Comparison of ENCODE assay signal across 19 cellular contexts in genomic region chrX:261858-262390, GRCh38. TPM values are rescaled to one million over a fixed set of nuclear protein-coding genes. Genes with fewer than 3 reads are reported as not detected.
A peak's percentile ranks its signal among the peaks of the same experiment; 100 is the strongest.
DNase-seq lines count a peak whose midpoint lies in the region; ATAC-seq, FAIRE-seq and TF ChIP-seq lines count a peak whose summit lies in the region.
"Had no signal": no experiment of that assay in that cellular context is flagged by ENCODE, and none has a peak within 500 bp of the region (broad histone marks: within the 10 kb centered on the region; RNA-seq: fewer than 3 reads in every experiment).

No MANE protein-coding gene starts in this region.

- no peak for FAIRE-seq in A549 (lab: Jason Lieb, UNC)

- ATAC-seq in A549, result peak; percentile 52 to 65
- ATAC-seq in HG03139 (IDR thresholded peaks at IDR 0.05; ENCODE audit: unreplicated experiment), result peak; percentile 22
- peak; percentile 12 for ATAC-seq in mucosa of descending colon
- no peak for ATAC-seq in sciatic nerve
- ATAC-seq: natural killer cell treated with Interleukin-12 subunit alpha and Interleukin-12 subunit beta and Interleukin-15 and Interleukin-18, amount 100 ng/mL, for 72 hours; stimulated activated naive CD8-positive, alpha-beta T cell treated with anti-CD3 and anti-CD28 coated beads, Interleukin-15, Interleukin-2, amounts not matched to agents 100 U/mL and 50 U/mL, for 24 hours had no signal

- H3K4me1 ChIP-seq in A549 (peaks cover 64% of the 10 kb centered on the region), mucosa of descending colon (ENCODE audit: low read depth) (peaks cover 8% of the 10 kb centered on the region), esophagus muscularis mucosa (peaks cover 0 to 4% (median 0%) of the 10 kb centered on the region in 4 donors)
- H3K4me1 ChIP-seq: sigmoid colon had no signal

- H3K36me3 Mint-ChIP-seq in chondrocyte (ENCODE audit: low read depth), result no peaks in the 10 kb centered on the region
- H3K36me3 Mint-ChIP-seq: natural killer cell treated with Interleukin-12 subunit alpha and Interleukin-12 subunit beta and Interleukin-15 and Interleukin-18, amount 100 ng/mL, for 72 hours had no signal

- peaks cover 0 to 10% (median 0%) of the 10 kb centered on the region in 4 donors for H3K27me3 ChIP-seq in esophagus muscularis mucosa
- H3K27me3 ChIP-seq: sigmoid colon had no signal

- H3K4me3 Mint-ChIP-seq in chondrocyte (ENCODE audit: unreplicated experiment), result no peak overlapping the region
- H3K4me3 Mint-ChIP-seq: activated T-cell treated with anti-CD3 and anti-CD28 coated beads, Interleukin-2, amount 50 U/mL, for 24 hours; natural killer cell treated with Interleukin-12 subunit alpha and Interleukin-12 subunit beta and Interleukin-15 and Interleukin-18, amount 100 ng/mL, for 72 hours had no signal

- no peak for TF ChIP-seq EP300 in A549 (IDR thresholded peaks at IDR 0.05)
- no peak for TF ChIP-seq EP300 in esophagus muscularis mucosa (IDR thresholded peaks at IDR 0.05)

- H3K4me1 Mint-ChIP-seq in chondrocyte (ENCODE audit: low read depth), result peaks cover 8% of the 10 kb centered on the region

- POLR2A ChIA-PET in A549 (lab: Yijun Ruan, JAX), result no interaction called here

- H3K4me3 ChIP-seq in A549, result peak overlapping the region; percentile 24
- no peak overlapping the region for H3K4me3 ChIP-seq in mucosa of descending colon
- no peak overlapping the region for H3K4me3 ChIP-seq in esophagus muscularis mucosa
- H3K4me3 ChIP-seq: coronary artery, GM23248, sigmoid colon had no signal

- intact Hi-C loops in mucosa of descending colon (cut with DNase I, micrococcal nuclease) (no loop called here), sciatic nerve (cut with DNase I) (no loop called here), esophagus muscularis mucosa (cut with DNase I) (no loop called here)

- H3K27ac ChIP-seq in A549 (peak overlapping the region; percentile 93 to 96), esophagus muscularis mucosa (replicated peaks in 1 of 4) (no peak overlapping the region)
- H3K27ac ChIP-seq: coronary artery, GM23248, heart left ventricle, HL-60, sigmoid colon had no signal

- H3K27ac Mint-ChIP-seq in chondrocyte (ENCODE audit: unreplicated experiment), result no peak overlapping the region
- H3K27ac Mint-ChIP-seq: activated T-cell treated with anti-CD3 and anti-CD28 coated beads, Interleukin-2, amount 50 U/mL, for 24 hours; natural killer cell treated with Interleukin-12 subunit alpha and Interleukin-12 subunit beta and Interleukin-15 and Interleukin-18, amount 100 ng/mL, for 72 hours had no signal

- TF ChIP-seq POLR2A in A549 (IDR thresholded peaks at IDR 0.05; ENCODE audit: low read length) (no peak), esophagus muscularis mucosa (IDR thresholded peaks at IDR 0.05; ENCODE audit: low read depth) (no peak)

- H3K9me3 ChIP-seq in A549 (no peaks in the 10 kb centered on the region), mucosa of descending colon (no peaks in the 10 kb centered on the region), esophagus muscularis mucosa (no peaks in the 10 kb centered on the region)
- H3K9me3 ChIP-seq: heart left ventricle, sigmoid colon had no signal

- CTCF ChIA-PET in A549 (lab: Yijun Ruan, JAX), result no interaction called here

- TF ChIP-seq RAD21 in A549 (conservative IDR thresholded peaks at IDR 0.05 in 1 of 2, IDR thresholded peaks at IDR 0.05 in 1 of 2), result no peak

- H3K9me3 Mint-ChIP-seq in chondrocyte (ENCODE audit: low read depth), result no peaks in the 10 kb centered on the region
- H3K9me3 Mint-ChIP-seq: activated T-cell treated with anti-CD3 and anti-CD28 coated beads, Interleukin-2, amount 50 U/mL, for 24 hours; natural killer cell treated with Interleukin-12 subunit alpha and Interleukin-12 subunit beta and Interleukin-15 and Interleukin-18, amount 100 ng/mL, for 72 hours had no signal

- TF ChIP-seq CTCF in A549 (IDR thresholded peaks at IDR 0.05), result no peak
- TF ChIP-seq CTCF in chondrocyte (IDR thresholded peaks at IDR 0.05), result no peak
- no peak for TF ChIP-seq CTCF in mucosa of descending colon (IDR thresholded peaks at IDR 0.05)
- no peak for TF ChIP-seq CTCF in esophagus muscularis mucosa (IDR thresholded peaks at IDR 0.05)

- H3K4me2 ChIP-seq in A549, result peak overlapping the region; percentile 91

- H3K27me3 Mint-ChIP-seq in chondrocyte (ENCODE audit: low read depth), result no peaks in the 10 kb centered on the region
- H3K27me3 Mint-ChIP-seq: activated T-cell treated with anti-CD3 and anti-CD28 coated beads, Interleukin-2, amount 50 U/mL, for 24 hours; natural killer cell treated with Interleukin-12 subunit alpha and Interleukin-12 subunit beta and Interleukin-15 and Interleukin-18, amount 100 ng/mL, for 72 hours had no signal

- H3K36me3 ChIP-seq in mucosa of descending colon (ENCODE audit: low read depth) (no peaks in the 10 kb centered on the region), esophagus muscularis mucosa (no peaks in the 10 kb centered on the region)
- H3K36me3 ChIP-seq: heart left ventricle, sigmoid colon had no signal

- 16% methylated on average over 12 of the region's 12 CpGs for WGBS in A549 (ENCODE audit: missing lambda C conversion rate)
- 63% methylated on average over 12 of the region's 12 CpGs for WGBS in esophagus muscularis mucosa

- DNase-seq in A549 (ENCODE audit: low read depth in 1 of 2, low spot score in 1 of 2), result peak in 1 of 2 experiments; percentile 27
- peak; percentile 51 for DNase-seq in chondrocyte (ENCODE audit: low spot score)
- peak in 2 of 3 donors; percentile 9 to 31 for DNase-seq in mucosa of descending colon
- no peak for DNase-seq in sciatic nerve (ENCODE audit: low spot score)
- no peak for DNase-seq in NCI-H524 (lab: John Stamatoyannopoulos, UW)
- no peak for DNase-seq in esophagus muscularis mucosa (ENCODE audit: extremely low spot score)
- no peak for DNase-seq in NCI-H1694 (lab: John Stamatoyannopoulos, UW)
- DNase-seq: activated CD4-positive, alpha-beta T cell treated with anti-CD3 and anti-CD28 coated beads for 48 hours; activated T-cell treated with anti-CD3 and anti-CD28 coated beads, Interleukin-2, amount 50 U/mL, for 24 hours; erythroblast; GM23248; NCI-H2029; stimulated activated naive CD8-positive, alpha-beta T cell treated with anti-CD3 and anti-CD28 coated beads, Interleukin-15, Interleukin-2, amounts not matched to agents 100 U/mL and 50 U/mL, for 24 hours had no signal

TF ChIP-seq in A549, 52 proteins besides CTCF, POLR2A, EP300 and RAD21:
- TF ChIP-seq SMC3 (IDR thresholded peaks at IDR 0.05) (no peak), RFX5 (IDR thresholded peaks at IDR 0.05) (no peak), GATA3 (IDR thresholded peaks at IDR 0.05; ENCODE audit: borderline replicate concordance) (no peak), ZFP36 (IDR thresholded peaks at IDR 0.05; ENCODE audit: borderline replicate concordance, partially characterized antibody) (no peak), NR3C1 (IDR thresholded peaks at IDR 0.05) (no peak)

RNA-seq across cellular contexts. Expression of gene PLCXD1, which starts 19.3 kb away (rescaled TPM):
- polyA plus RNA-seq in A549 (2011; rRNA removed) (67.9 and 87.0 TPM in 2 replicates), A549 (2017; fragmentation: RNase III; extraction: RNeasy Plus Mini Kit Qiagen cat#74134 plus additional on column Dnase treatment) (60.7 to 70.3 TPM (median 64.6 TPM) in 3 replicates)
- polyA plus RNA-seq in A549 (2012; cell fraction: cytosol; rRNA removed), result 80.7 and 97.7 TPM in 2 replicates
- 200 and 211 TPM in 2 replicates for polyA plus RNA-seq in A549 (2012; cell fraction: nucleus; rRNA removed)
- 101 and 220 TPM in 2 replicates for polyA minus RNA-seq in A549 (2011; rRNA and poly(A)+ RNA removed)
- total RNA-seq in chondrocyte (6.8 to 8.0 TPM (median 7.7 TPM) in 3 replicates), mucosa of descending colon (10 to 100 TPM; 12.6 to 20.7 (median 13.8) TPM), sciatic nerve (11.0 TPM), esophagus muscularis mucosa (1 to 10 TPM; 2.1 to 8.9 (median 2.4) TPM)

RNA-seq across cellular contexts. Expression of gene GTPBP6, which starts 56.7 kb away (rescaled TPM):
- 22.9 and 26.0 TPM in 2 replicates for polyA plus RNA-seq in A549 (2011; rRNA removed)
- 64.3 and 74.2 TPM in 2 replicates for polyA plus RNA-seq in A549 (2012; cell fraction: cytosol; rRNA removed)
- polyA plus RNA-seq in A549 (2012; cell fraction: nucleus; rRNA removed), result 78.8 and 93.8 TPM in 2 replicates
- 36.1 to 41.2 TPM (median 39.4 TPM) in 3 replicates for polyA plus RNA-seq in A549 (2017; fragmentation: RNase III; extraction: RNeasy Plus Mini Kit Qiagen cat#74134 plus additional on column Dnase treatment)
- 10.2 and 14.8 TPM in 2 replicates for polyA minus RNA-seq in A549 (2011; rRNA and poly(A)+ RNA removed)
- 37.6 to 42.2 TPM (median 42.0 TPM) in 3 replicates for total RNA-seq in chondrocyte
- total RNA-seq in mucosa of descending colon, result 10 to 100 TPM; 49.8 to 55.8 (median 54.1) TPM
- 43.1 TPM for total RNA-seq in sciatic nerve
- 10 to 100 TPM; 31.6 to 61.4 (median 55.5) TPM for total RNA-seq in esophagus muscularis mucosa

Comparison
In these comparisons a context has a peak if more than half of its experiments do, and no peak if none do; other contexts are left out.
1. DNase-seq: peak in chondrocyte (single experiment) and mucosa of descending colon (2 of 3); none in sciatic nerve (single experiment), NCI-H524 (0 of 2), esophagus muscularis mucosa (single experiment) and NCI-H1694 (single experiment).
2. H3K27ac ChIP-seq: peak in A549 (2 of 2); none in esophagus muscularis mucosa (0 of 4).